ENCODE assay signal across 9 cellular contexts in the genomic region with DNA sequence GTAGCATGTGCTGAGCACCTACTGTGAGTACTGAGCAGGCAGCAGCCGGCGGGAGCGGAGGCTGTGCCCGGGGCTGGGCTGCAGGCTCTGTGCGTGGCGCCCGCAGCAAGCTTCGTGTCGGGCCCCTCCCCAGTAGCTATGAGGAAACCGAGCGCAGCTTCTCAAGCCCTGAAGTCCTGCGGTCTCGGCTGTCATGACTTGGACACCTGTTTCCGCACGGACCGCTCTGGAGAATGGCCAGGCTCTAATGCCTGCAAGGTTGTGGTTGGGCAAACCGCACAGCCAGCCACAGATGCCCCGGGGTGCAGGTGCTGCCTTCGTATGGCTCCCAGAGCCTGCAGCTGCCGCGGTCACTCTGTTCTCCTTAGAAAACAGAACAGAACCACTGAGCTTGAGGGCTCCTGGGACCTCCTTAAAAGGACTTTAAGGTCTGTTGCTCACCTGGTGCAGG. TPM values are rescaled to one million over a fixed set of nuclear protein-coding genes. Genes with fewer than 3 reads are reported as not detected.
DNase-seq lines count a peak whose midpoint lies in the region; ATAC-seq and TF ChIP-seq lines count a peak whose summit lies in the region.
"Had no signal": no experiment of that assay in that cellular context is flagged by ENCODE, and none has a peak within 500 bp of the region (broad histone marks: within the 10 kb centered on the region; RNA-seq: fewer than 3 reads in every experiment).

No MANE protein-coding gene starts in this region.

- no peaks in the 10 kb centered on the region for H3K27me3 Mint-ChIP-seq in naive B cell

- peak overlapping the region in 3 of 6 donors; percentile 21 to 56 (median 42) for H3K27ac Mint-ChIP-seq in naive B cell

- peaks cover 18 to 29% of the 10 kb centered on the region in 2 donors for H3K36me3 Mint-ChIP-seq in naive B cell

- peaks cover 22 to 38% (median 34%) of the 10 kb centered on the region in 3 donors for H3K4me1 Mint-ChIP-seq in naive B cell

- DNase-seq in NCI-H510A (lab: John Stamatoyannopoulos, UW) (peak; percentile 84), naive B cell (peak; percentile 60), Ammon's horn (ENCODE audit: low spot score) (no peak), erythroblast (lab: John Stamatoyannopoulos, UW) (no peak), NCI-H2171 treated with DMSO at 0.1 percent for 48 hours (lab: John Stamatoyannopoulos, UW) (no peak)

- ATAC-seq in GM18873 (IDR thresholded peaks at IDR 0.05; ENCODE audit: low FRiP score, unreplicated experiment): peak; percentile 69
- peak; percentile 56 for ATAC-seq in HG02763 (IDR thresholded peaks at IDR 0.05; ENCODE audit: unreplicated experiment)
- ATAC-seq in naive B cell (ENCODE audit: low read depth in 2 of 2): peak; percentile 69 to 75
- no peak for ATAC-seq in GM21526 (IDR thresholded peaks at IDR 0.05; ENCODE audit: low FRiP score, unreplicated experiment)
- ATAC-seq: HCT116 had no signal

- no peak for TF ChIP-seq POLR2A in erythroblast (IDR thresholded peaks at IDR 0.05; ENCODE audit: low read length)

- no peaks in the 10 kb centered on the region for H3K9me3 Mint-ChIP-seq in naive B cell

- H3K4me3 Mint-ChIP-seq in naive B cell: peak overlapping the region in 5 of 8 donors; percentile 8 to 81 (median 28)

RNA-seq across cellular contexts. Expression of gene PYGB, which starts 33.7 kb away (rescaled TPM):
- 10 to 100 TPM; 16.4 to 26.6 (median 22.8) TPM for polyA plus RNA-seq in naive B cell (ENCODE audit: low read depth in 6 of 6)

Comparison
In these comparisons a context has a peak if more than half of its experiments do, and no peak if none do; other contexts are left out.
1. DNase-seq: peak in NCI-H510A (single experiment) and naive B cell (single experiment); none in Ammon's horn (single experiment), erythroblast (0 of 2) and NCI-H2171 treated with DMSO at 0.1 percent for 48 hours (single experiment).